In the genomic region with DNA sequence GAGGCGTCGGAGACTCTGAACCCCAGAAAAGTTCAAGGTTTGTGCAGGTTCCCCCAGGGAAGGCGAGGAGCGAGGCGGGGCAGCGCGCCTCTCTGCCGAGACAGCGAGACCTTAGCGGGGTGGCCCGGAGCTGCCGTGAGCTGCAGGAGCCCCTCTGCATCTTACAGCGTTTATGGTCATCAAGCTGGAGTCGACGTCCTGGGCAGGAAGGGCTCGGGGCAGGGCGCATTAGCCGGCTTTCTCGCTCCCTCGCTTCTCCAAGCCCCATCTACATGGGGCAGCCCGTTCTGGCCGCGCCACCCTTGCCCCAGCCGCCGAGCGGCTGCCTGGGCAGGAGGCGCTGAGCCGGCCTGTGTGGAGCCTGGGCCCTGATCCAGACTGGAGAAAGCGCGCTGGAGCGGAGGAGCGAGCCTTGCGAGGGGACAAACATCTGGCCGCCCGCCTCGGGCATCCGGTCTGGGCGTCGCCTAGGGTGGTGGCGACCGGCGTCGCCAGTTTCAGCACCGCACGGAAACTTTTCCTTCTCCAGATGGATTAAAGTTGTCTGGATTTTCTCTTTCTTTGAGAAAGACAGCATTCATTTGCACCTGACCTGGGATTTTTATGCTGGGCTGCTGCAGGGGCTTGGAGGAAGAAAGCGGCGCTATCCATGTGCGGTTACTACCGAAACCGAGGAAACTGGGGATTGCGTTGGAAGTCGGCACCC, we compare ENCODE assay signal across 8 cellular contexts. TPM values are rescaled to one million over a fixed set of nuclear protein-coding genes. Genes with fewer than 3 reads are reported as not detected.
DNase-seq lines count a peak whose midpoint lies in the region; ATAC-seq lines count a peak whose summit lies in the region.

No MANE protein-coding gene starts in this region.

- WGBS in esophagus, 2 donors: 1 to 2% methylated on average over 52 of the region's 52 CpGs

- ATAC-seq in GM18502 (IDR thresholded peaks at IDR 0.05; ENCODE audit: poor library complexity, unreplicated experiment) (no peak), HG02981 (IDR thresholded peaks at IDR 0.05; ENCODE audit: unreplicated experiment) (no peak), GM18907 (IDR thresholded peaks at IDR 0.05; ENCODE audit: unreplicated experiment) (no peak), GM21576 (IDR thresholded peaks at IDR 0.05; ENCODE audit: unreplicated experiment) (no peak)

- H3K36me3 ChIP-seq in esophagus (ENCODE audit: control insufficient read depth in 2 of 2, insufficient read depth in 2 of 2, low read length in 1 of 2): no peaks in the 10 kb centered on the region
- no peaks in the 10 kb centered on the region for H3K36me3 ChIP-seq in neuron (ENCODE audit: insufficient read depth, low read length)

- H3K4me1 ChIP-seq in esophagus (ENCODE audit: control insufficient read depth in 2 of 2, insufficient read depth in 2 of 2, low read length in 1 of 2): peaks cover 14 to 15% of the 10 kb centered on the region in 2 donors
- no peaks in the 10 kb centered on the region for H3K4me1 ChIP-seq in neuron (ENCODE audit: insufficient read depth, low read length)

- H3K27me3 ChIP-seq in esophagus (ENCODE audit: control insufficient read depth in 1 of 2, insufficient read depth in 2 of 2, low read length in 2 of 2): peaks cover 5 to 39% of the 10 kb centered on the region in 2 donors
- H3K27me3 ChIP-seq in neuron (ENCODE audit: insufficient read depth, low read length): peaks cover 94% of the 10 kb centered on the region

- peak; percentile 61 for DNase-seq in Daoy (ENCODE audit: low read depth)
- DNase-seq in NCI-H82 (lab: John Stamatoyannopoulos, UW): peak; percentile 74

- H3K4me3 ChIP-seq in esophagus (ENCODE audit: low read depth in 1 of 2, low read length in 2 of 2): peak overlapping the region; percentile 41 to 47
- no peak overlapping the region for H3K4me3 ChIP-seq in neuron (ENCODE audit: low read length)

- H3K27ac ChIP-seq in esophagus (ENCODE audit: low read depth in 2 of 2, low read length in 1 of 2): no peak overlapping the region

- H2AFZ ChIP-seq in neuron (ENCODE audit: low read depth, low read length): peak overlapping the region; percentile 97

- H3K9me3 ChIP-seq in esophagus (ENCODE audit: control insufficient read depth in 2 of 2, insufficient read depth in 1 of 2, low read depth in 1 of 2, low read length in 1 of 2) (peaks cover 0 to 4% of the 10 kb centered on the region in 2 donors), neuron (ENCODE audit: low read length) (no peaks in the 10 kb centered on the region)

RNA-seq across cellular contexts. Expression of gene TMEM132E, which starts 0.8 kb away (rescaled TPM):
- total RNA-seq in Daoy (2014; rRNA removed; shearing (Covaris generic)): not detected in 2 replicates
- polyA plus RNA-seq in esophagus: under 1 TPM; 0.02 to 0.04 TPM
